In genomic region chr4:77631276-77631675, GRCh38 we compare ENCODE assay signal across 15 cellular contexts. TPM values are rescaled to one million over a fixed set of nuclear protein-coding genes. Genes with fewer than 3 reads are reported as not detected.
DNase-seq lines count a peak whose midpoint lies in the region; ATAC-seq and TF ChIP-seq lines count a peak whose summit lies in the region.
"Had no signal": no experiment of that assay in that cellular context is flagged by ENCODE, and none has a peak within 500 bp of the region (broad histone marks: within the 10 kb centered on the region; RNA-seq: fewer than 3 reads in every experiment).

No MANE protein-coding gene starts in this region.

- peak in 2 of 3 donors; percentile 88 to 89 for DNase-seq in Peyer's patch
- DNase-seq in left lobe of liver (ENCODE audit: low spot score): peak; percentile 81
- peak; percentile 73 for DNase-seq in mucosa of gallbladder (ENCODE audit: low spot score)
- DNase-seq in AML-193 (lab: John Stamatoyannopoulos, UW): no peak
- DNase-seq in RWPE1 (ENCODE audit: low spot score): no peak
- no peak for DNase-seq in CD14-positive monocyte (ENCODE audit: low spot score)
- DNase-seq: BE2C; Caco-2; CD8-positive, alpha-beta T cell; GF-D8; HFFc6 had no signal

- peaks cover 0 to 20% (median 2%) of the 10 kb centered on the region in 4 donors for H3K4me1 ChIP-seq in Peyer's patch
- H3K4me1 ChIP-seq: BE2C, Caco-2, HAP-1 had no signal

- H3K4me1 Mint-ChIP-seq in CD14-positive monocyte: no peaks in the 10 kb centered on the region

- H3K36me3 Mint-ChIP-seq in CD14-positive monocyte: no peaks in the 10 kb centered on the region
- H3K36me3 Mint-ChIP-seq: CD8-positive, alpha-beta T cell had no signal

- H3K27me3 ChIP-seq in Peyer's patch: no peaks in the 10 kb centered on the region

- peaks cover 0 to 2% (median 0%) of the 10 kb centered on the region in 3 donors for H3K27me3 Mint-ChIP-seq in CD14-positive monocyte (ENCODE audit: low read depth in 3 of 3)

- H3K4me3 ChIP-seq in Peyer's patch: no peak overlapping the region
- H3K4me3 ChIP-seq: HAP-1 had no signal

- peak overlapping the region in 2 of 4 donors; percentile 58 to 73 for H3K27ac ChIP-seq in Peyer's patch
- no peak overlapping the region for H3K27ac ChIP-seq in RWPE1
- H3K27ac ChIP-seq: C4-2B had no signal

- CTCF ChIA-PET in RWPE1 (lab: Yijun Ruan, JAX): interaction anchor here (0.7 kb wide), 1 partner anchor 931 kb away, joined by 3 read pairs; no protein-coding TSS in a partner anchor

- TF ChIP-seq CTCF in Peyer's patch (IDR thresholded peaks at IDR 0.05): peak in 3 of 6 experiments; percentile 50 to 62 (median 57)
- TF ChIP-seq CTCF in RWPE1 (conservative IDR thresholded peaks at IDR 0.05; ENCODE audit: low read depth): no peak
- no peak for TF ChIP-seq CTCF in CD14-positive monocyte (IDR thresholded peaks at IDR 0.05)

- no peak overlapping the region for H3K4me3 Mint-ChIP-seq in CD14-positive monocyte
- H3K4me3 Mint-ChIP-seq: CD8-positive, alpha-beta T cell; HFFc6 had no signal

- peaks cover 1 to 11% (median 4%) of the 10 kb centered on the region in 7 donors for H3K9me3 Mint-ChIP-seq in CD14-positive monocyte
- H3K9me3 Mint-ChIP-seq: CD8-positive, alpha-beta T cell; HFFc6 had no signal

- H3K27ac Mint-ChIP-seq in CD14-positive monocyte: no peak overlapping the region
- H3K27ac Mint-ChIP-seq: CD8-positive, alpha-beta T cell; HFFc6 had no signal

- TF ChIP-seq POLR2A in Peyer's patch (IDR thresholded peaks at IDR 0.05): no peak

- peak; percentile 78 for ATAC-seq in left lobe of liver
- ATAC-seq in GM21619 (IDR thresholded peaks at IDR 0.05; ENCODE audit: unreplicated experiment): no peak
- ATAC-seq: CD8-positive, alpha-beta T cell had no signal

- H3K36me3 ChIP-seq in Peyer's patch: no peaks in the 10 kb centered on the region
- H3K36me3 ChIP-seq: BE2C, HAP-1 had no signal

- POLR2A ChIA-PET in RWPE1 (lab: Yijun Ruan, JAX; ENCODE audit: low non-redundant PET): no interaction called here

- no peaks in the 10 kb centered on the region for H3K9me3 ChIP-seq in Peyer's patch
- H3K9me3 ChIP-seq: BE2C, Caco-2, HAP-1 had no signal

- intact Hi-C loops in CD14-positive monocyte (cut with micrococcal nuclease): no loop called here

RNA-seq across cellular contexts. Expression of gene CXCL13, which starts 25.7 kb away (rescaled TPM):
- 10 to 100 TPM in 1 of 4 donors, 1 to 10 TPM in 2, not detected in 1; 1.4 to 91.6 (median 6.7) TPM for total RNA-seq in Peyer's patch
- total RNA-seq in left lobe of liver: 52.3 TPM
- total RNA-seq in mucosa of gallbladder: 2.8 TPM
- polyA plus RNA-seq in CD14-positive monocyte: not detected
- total RNA-seq: Caco-2; CD8-positive, alpha-beta T cell; H1; HFFc6 had no signal
- polyA plus RNA-seq: H1 had no signal

Comparison
In these comparisons a context has a peak if more than half of its experiments do, and no peak if none do; other contexts are left out.
1. DNase-seq: peak in Peyer's patch (2 of 3), left lobe of liver (single experiment) and mucosa of gallbladder (single experiment); none in AML-193 (0 of 2), RWPE1 (single experiment) and CD14-positive monocyte (single experiment).